In genomic region chr15:74122403-74123130, GRCh38 we compare ENCODE assay signal across 30 cellular contexts. TPM values are rescaled to one million over a fixed set of nuclear protein-coding genes. Genes with fewer than 3 reads are reported as not detected.
DNase-seq lines count a peak whose midpoint lies in the region; ATAC-seq, FAIRE-seq and TF ChIP-seq lines count a peak whose summit lies in the region.
"Had no signal": no experiment of that assay in that cellular context is flagged by ENCODE, and none has a peak within 500 bp of the region (broad histone marks: within the 10 kb centered on the region; RNA-seq: fewer than 3 reads in every experiment).

No MANE protein-coding gene starts in this region.

- H3K79me2 ChIP-seq in smooth muscle cell (ENCODE audit: low read depth) = no peaks in the 10 kb centered on the region

- no peaks in the 10 kb centered on the region for H3F3A ChIP-seq in smooth muscle cell (ENCODE audit: low read depth)

- no peaks in the 10 kb centered on the region for H3K27me3 ChIP-seq in smooth muscle cell (ENCODE audit: low read depth)
- H3K27me3 ChIP-seq: right lobe of liver had no signal

- H3K9me3 ChIP-seq in KOPT-K1 (ENCODE audit: insufficient read depth, low read length, poor library complexity, severe bottlenecking) (no peaks in the 10 kb centered on the region), smooth muscle cell (replicated peaks; ENCODE audit: low read depth) (no peaks in the 10 kb centered on the region)
- H3K9me3 ChIP-seq: MG63, right lobe of liver, upper lobe of right lung had no signal

- H3K36me3 ChIP-seq in KOPT-K1 (ENCODE audit: insufficient read depth, low read length) = no peaks in the 10 kb centered on the region
- H3K36me3 ChIP-seq in smooth muscle cell (ENCODE audit: low read depth) = no peaks in the 10 kb centered on the region
- H3K36me3 ChIP-seq: MG63, right lobe of liver, upper lobe of right lung had no signal

- FAIRE-seq in GM12892 (lab: Jason Lieb, UNC) = peak; percentile 68
- FAIRE-seq: bronchial epithelial cell, endometrium had no signal

- H4K20me1 ChIP-seq in smooth muscle cell (ENCODE audit: low read depth) = no peaks in the 10 kb centered on the region

- H3K9me3 Mint-ChIP-seq in brain = peaks cover 0 to 2% (median 0%) of the 10 kb centered on the region in 5 experiments
- H3K9me3 Mint-ChIP-seq: CD4-positive, alpha-beta T cell had no signal

- TF ChIP-seq POLR2A in GM12892 (IDR thresholded peaks at IDR 0.05; ENCODE audit: low read depth, low read length) = no peak

- no peak overlapping the region for H3K4me3 ChIP-seq in smooth muscle cell
- H3K4me3 ChIP-seq: MG63, right lobe of liver, upper lobe of right lung had no signal

- peaks cover 13% of the 10 kb centered on the region for H3K4me1 ChIP-seq in smooth muscle cell (ENCODE audit: low read depth)

- H2AFZ ChIP-seq in smooth muscle cell (ENCODE audit: low read depth) = peak overlapping the region; percentile 8

- no peaks in the 10 kb centered on the region for H3K36me3 Mint-ChIP-seq in brain

- H3K4me2 ChIP-seq in smooth muscle cell = no peak overlapping the region

- peaks cover 33% of the 10 kb centered on the region for H3K4me1 Mint-ChIP-seq in brain

- H3K4me3 Mint-ChIP-seq in brain = peak overlapping the region in 1 of 5 experiments; percentile 3
- H3K4me3 Mint-ChIP-seq: CD4-positive, alpha-beta T cell had no signal

- WGBS in smooth muscle cell (ENCODE audit: low lambda C conversion rate) = 60% methylated on average over 5 of the region's 5 CpGs

- peaks cover 4% of the 10 kb centered on the region for H3K27me3 Mint-ChIP-seq in brain

- DNase-seq in GM12892 (ENCODE audit: insufficient read length) (no peak), smooth muscle cell (lab: John Stamatoyannopoulos, UW; ENCODE audit: unreplicated experiment) (no peak), NCI-H1694 (lab: John Stamatoyannopoulos, UW) (no peak)
- no peak for DNase-seq in activated CD4-positive, CD25-positive, alpha-beta regulatory T cell treated with anti-CD3 and anti-CD28 coated beads, Interleukin-2, amount 50 U/mL, for 72 hours
- DNase-seq: ACHN; activated naive CD4-positive, alpha-beta T cell; activated T-cell treated with anti-CD3 and anti-CD28 coated beads, Interleukin-2, amount 50 U/mL, for 1 hour; CD4-positive, alpha-beta T cell; cortex of kidney; DMS 273 treated with DMSO at 0.1 percent for 48 hours; mammary epithelial cell; MG63; NCI-H510A; right lobe of liver; stimulated activated CD4-positive, alpha-beta T cell treated with anti-CD3 and anti-CD28 coated beads, Interleukin-15, amount 100 ng/mL, for 24 hours; T1000; upper lobe of right lung had no signal

- peak overlapping the region; percentile 59 for H3K27ac ChIP-seq in KOPT-K1 (ENCODE audit: low read depth, low read length, poor library complexity, severe bottlenecking)
- no peak overlapping the region for H3K27ac ChIP-seq in smooth muscle cell (ENCODE audit: low read depth)
- H3K27ac ChIP-seq: right lobe of liver, RWPE1, upper lobe of right lung had no signal

- TF ChIP-seq CTCF in brain (conservative IDR thresholded peaks at IDR 0.05) (no peak), smooth muscle cell (IDR thresholded peaks at IDR 0.05; ENCODE audit: borderline replicate concordance, insufficient read depth, poor library complexity, severe bottlenecking) (no peak)

- ATAC-seq in GM19328 (IDR thresholded peaks at IDR 0.05; ENCODE audit: unreplicated experiment) = no peak
- no peak for ATAC-seq in GM21723 (IDR thresholded peaks at IDR 0.05; ENCODE audit: unreplicated experiment)
- ATAC-seq: right lobe of liver, SK-N-SH treated with all-trans-retinoic acid at 6 μM for 48 hours, upper lobe of right lung had no signal

- H3K27ac Mint-ChIP-seq in brain = peak overlapping the region in 3 of 5 experiments; percentile 49 to 99 (median 85)
- H3K27ac Mint-ChIP-seq: CD4-positive, alpha-beta T cell; H9 had no signal

- H3K9ac ChIP-seq in smooth muscle cell (ENCODE audit: low read depth) = no peak overlapping the region

RNA-seq across cellular contexts. Expression of gene ISLR2, which starts 7.8 kb away (rescaled TPM):
- polyA plus RNA-seq in GM12892 (2012; ENCODE audit: missing spikeins) = 0.95 TPM
- polyA plus RNA-seq in brain (ENCODE audit: insufficient read depth, low read depth, low replicate concordance) (30.2 TPM), smooth muscle cell (2.0 and 3.0 TPM in 2 replicates)
- total RNA-seq in smooth muscle cell = 3.8 and 5.2 TPM in 2 replicates
- total RNA-seq: bronchial epithelial cell; CD4-positive, alpha-beta T cell; fibroblast of lung; G401; myocyte had no signal
- polyA plus RNA-seq: fibroblast of lung, mammary epithelial cell had no signal

RNA-seq across cellular contexts. Expression of gene GOLGA6A, which starts 40.2 kb away (rescaled TPM):
- polyA plus RNA-seq in GM12892 (2012; ENCODE audit: missing spikeins) = 0.08 TPM
- polyA plus RNA-seq in brain (ENCODE audit: insufficient read depth, low read depth, low replicate concordance) (not detected), smooth muscle cell (0.14 TPM in 1 of 2 replicates, not detected in the other)
- total RNA-seq in smooth muscle cell = 0.09 and 0.13 TPM in 2 replicates
- total RNA-seq: bronchial epithelial cell, G401, mammary epithelial cell, myocyte, osteocyte, upper lobe of right lung had no signal
- polyA plus RNA-seq: fibroblast of lung, mammary epithelial cell had no signal

RNA-seq across cellular contexts. Expression of gene ISLR, which starts 50.9 kb away (rescaled TPM):
- 0.57 TPM for polyA plus RNA-seq in GM12892 (2012; ENCODE audit: missing spikeins)
- polyA plus RNA-seq in brain (ENCODE audit: insufficient read depth, low read depth, low replicate concordance) = 13.7 TPM
- 67.3 and 119 TPM in 2 replicates for total RNA-seq in smooth muscle cell
- 93.3 and 130 TPM in 2 replicates for polyA plus RNA-seq in smooth muscle cell
- total RNA-seq: CD4-positive, alpha-beta T cell had no signal
